In the genomic region with DNA sequence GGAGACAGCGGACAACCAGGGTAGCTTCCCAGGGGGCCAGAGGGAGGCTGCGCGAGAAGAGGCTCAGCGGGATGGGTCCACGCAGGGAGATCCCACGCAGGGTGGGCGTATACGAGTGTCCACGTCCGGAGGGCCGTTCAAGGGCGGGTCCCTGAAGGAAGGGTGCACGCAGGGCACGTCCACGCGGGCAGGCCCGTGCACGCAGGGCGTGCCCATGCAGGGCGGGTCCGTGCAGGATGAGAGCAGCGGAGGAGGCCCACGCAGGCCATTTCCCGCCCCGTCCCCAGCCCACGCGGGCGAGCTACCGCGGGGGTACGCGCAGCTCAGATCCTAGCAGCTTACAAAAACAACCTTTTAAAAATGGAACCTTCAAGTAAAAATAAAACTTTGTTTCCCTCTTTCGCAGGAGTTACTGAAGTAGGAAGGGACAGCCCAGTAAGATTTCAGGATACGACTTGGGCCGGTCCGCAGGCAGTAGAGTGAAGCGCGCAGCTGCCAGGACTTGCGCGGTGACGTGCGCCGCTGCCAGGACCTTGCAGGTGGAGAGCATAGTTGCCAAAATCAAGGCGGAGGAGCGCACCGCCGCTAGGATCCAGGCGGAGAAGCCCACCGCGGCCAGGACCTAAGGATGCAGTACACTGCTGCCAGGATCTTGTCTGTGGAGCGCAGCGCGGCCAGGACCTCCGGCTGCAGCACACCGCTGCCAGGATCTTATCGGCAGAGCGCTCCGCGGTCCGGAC, we compare ENCODE assay signal across 8 cellular contexts. TPM values are rescaled to one million over a fixed set of nuclear protein-coding genes. Genes with fewer than 3 reads are reported as not detected.
DNase-seq lines count a peak whose midpoint lies in the region; ATAC-seq, FAIRE-seq and TF ChIP-seq lines count a peak whose summit lies in the region.

No MANE protein-coding gene starts in this region.

- peaks cover 0 to 13% of the 10 kb centered on the region in 2 donors for H3K4me1 ChIP-seq in kidney (ENCODE audit: control insufficient read depth in 1 of 2, insufficient read depth in 1 of 2, low read depth in 1 of 2, low read length in 2 of 2)

- H3K9ac ChIP-seq in kidney (ENCODE audit: low read length in 2 of 2), result peak overlapping the region; percentile 52 to 99

- TF ChIP-seq CTCF in AG04450 (IDR thresholded peaks at IDR 0.05; ENCODE audit: low read depth, low read length) (no peak), kidney (IDR thresholded peaks at IDR 0.05; ENCODE audit: borderline replicate concordance, extremely low read depth, insufficient read depth) (peak; percentile 0)

- intact Hi-C loops in kidney (cut with DNase I), result no loop called here

- H3K4me3 ChIP-seq in AG04450 (ENCODE audit: low read depth, low read length), result peak overlapping the region; percentile 93
- peak overlapping the region; percentile 77 to 100 for H3K4me3 ChIP-seq in kidney (ENCODE audit: low read length in 2 of 2)

- CTCF ChIA-PET in AG04450 (lab: Charles Lee), result interaction anchor here (0.8 to 1.0 kb wide), 3 partner anchors 14 to 28 kb away, joined by 3 read pairs; no protein-coding TSS in a partner anchor

- H3K27me3 ChIP-seq in AG04450 (ENCODE audit: control insufficient read depth, insufficient read depth, low read length), result peaks cover 5% of the 10 kb centered on the region

- peaks cover 5 to 14% of the 10 kb centered on the region in 2 donors for H3K36me3 ChIP-seq in kidney (ENCODE audit: control insufficient read depth in 1 of 2, insufficient read depth in 2 of 2, low read length in 2 of 2)

- H3K27ac ChIP-seq in AG04450 (ENCODE audit: low read depth, low read length) (peak overlapping the region; percentile 99), kidney (ENCODE audit: low read depth in 2 of 2, low read length in 2 of 2) (peak overlapping the region; percentile 100)

- peak; percentile 63 for ATAC-seq in GM18867 (IDR thresholded peaks at IDR 0.05; ENCODE audit: unreplicated experiment)
- ATAC-seq in HG03097 (IDR thresholded peaks at IDR 0.05; ENCODE audit: low FRiP score, unreplicated experiment), result peak; percentile 59

- POLR2A ChIA-PET in AG04450 (lab: Yijun Ruan, JAX), result interaction anchor here (0.6 to 1.1 kb wide), 6 partner anchors 22 to 393 kb away, joined by 3 to 12 read pairs (median 4); a partner anchor contains a TSS

- H3K9me3 ChIP-seq in AG04450 (ENCODE audit: control insufficient read depth, insufficient read depth, low read length) (peaks cover 4% of the 10 kb centered on the region; the same call in 1 of the 2 replicates), kidney (ENCODE audit: control insufficient read depth in 1 of 2, low read length in 2 of 2) (no peaks in the 10 kb centered on the region)

- DNase-seq in AG04450 (ENCODE audit: low read depth, low spot score) (peak; percentile 60), NCI-H2227 treated with DMSO at 0.1 percent for 48 hours (lab: John Stamatoyannopoulos, UW) (peak; percentile 92), kidney (peak; percentile 95)
- peak; percentile 66 to 71 (median 69) for DNase-seq in activated CD4-positive, CD25-positive, alpha-beta regulatory T cell (lab: John Stamatoyannopoulos, UW)
- peak; percentile 81 for DNase-seq in central memory CD4-positive, alpha-beta T cell
- DNase-seq in stimulated activated CD4-positive, alpha-beta T cell treated with anti-CD3 and anti-CD28 coated beads, Interleukin-15, amount 100 ng/mL, for 48 hours (ENCODE audit: low read depth in 2 of 2), result peak; percentile 58 to 75

- FAIRE-seq in kidney (lab: Jason Lieb, UNC), result no peak

RNA-seq across cellular contexts. Expression of a gene that starts 0.4 kb away (rescaled TPM):
- 77.5 and 84.0 TPM in 2 replicates for polyA plus RNA-seq in AG04450 (2011; rRNA removed)
- polyA minus RNA-seq in AG04450 (2011; rRNA and poly(A)+ RNA removed), result 61.3 and 65.6 TPM in 2 replicates
- 137 TPM for total RNA-seq in kidney
- 85.2 TPM for polyA plus RNA-seq in kidney (ENCODE audit: insufficient read depth, low read depth, low replicate concordance)

Comparison
In these comparisons a context has a peak if more than half of its experiments do, and no peak if none do; other contexts are left out.
1. Peak in every context shown above with its lines: DNase-seq, ATAC-seq, H3K4me3 ChIP-seq and H3K27ac ChIP-seq.